10 cellular contexts compared by ENCODE assay signal in the genomic region with DNA sequence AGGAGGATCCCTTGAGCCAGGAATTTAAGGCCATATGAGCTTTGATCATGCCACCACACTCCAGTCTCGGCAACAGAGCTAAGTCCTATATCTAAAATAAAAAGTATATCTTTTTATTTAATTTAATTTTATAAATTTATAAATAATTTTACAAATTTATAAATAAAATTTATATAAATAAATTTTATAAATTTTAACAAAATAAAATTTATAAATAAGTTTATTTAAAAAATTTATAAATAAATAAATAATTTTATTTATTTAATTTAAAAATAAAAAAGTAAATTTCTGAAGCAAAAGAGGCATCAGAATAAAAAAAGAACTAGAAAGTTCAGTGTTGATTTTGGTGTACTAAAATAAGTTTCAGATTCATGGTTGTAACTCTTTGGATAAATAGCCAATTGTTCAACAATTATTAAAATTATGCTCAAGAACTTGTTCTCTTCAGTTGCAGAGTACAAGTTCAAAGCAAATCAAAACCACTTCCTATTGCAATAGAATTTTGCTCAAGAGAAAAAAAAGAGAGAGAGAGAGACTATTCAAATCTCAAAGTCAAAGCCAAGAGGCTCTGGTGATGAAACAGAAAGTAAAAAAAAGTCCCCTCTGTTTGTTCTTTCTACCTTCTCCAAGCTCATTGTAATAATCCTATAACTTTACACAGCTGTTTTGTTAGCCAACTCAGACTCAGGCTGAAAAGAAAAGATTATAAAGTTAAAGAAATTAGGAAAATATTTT.
A peak's percentile ranks its signal among the peaks of the same experiment; 100 is the strongest.
DNase-seq lines count a peak whose midpoint lies in the region; ATAC-seq and TF ChIP-seq lines count a peak whose summit lies in the region.
"Had no signal": no experiment of that assay in that cellular context is flagged by ENCODE, and none has a peak within 500 bp of the region (broad histone marks: within the 10 kb centered on the region; RNA-seq: fewer than 3 reads in every experiment).

No MANE protein-coding gene starts in this region.

- H3K27me3 ChIP-seq in CD4-positive, CD25-positive, alpha-beta regulatory T cell (ENCODE audit: control insufficient read depth, insufficient read depth, low read length) = no peaks in the 10 kb centered on the region
- no peaks in the 10 kb centered on the region for H3K27me3 ChIP-seq in neural progenitor cell

- no peak overlapping the region for H2AFZ ChIP-seq in neural progenitor cell (replicated peaks)

- H3K9me3 Mint-ChIP-seq in CD4-positive, CD25-positive, alpha-beta regulatory T cell = peaks cover 0 to 14% (median 3%) of the 10 kb centered on the region in 7 donors
- H3K9me3 Mint-ChIP-seq in neural progenitor cell = no peaks in the 10 kb centered on the region
- H3K9me3 Mint-ChIP-seq in activated naive CD4-positive, alpha-beta T cell treated with anti-CD3 and anti-CD28 coated beads for 36 hours = peaks cover 8% of the 10 kb centered on the region

- H3K4me3 ChIP-seq in CD4-positive, CD25-positive, alpha-beta regulatory T cell (ENCODE audit: low read depth, low read length) = no peak overlapping the region
- H3K4me3 ChIP-seq in SK-N-MC = peak overlapping the region; percentile 30
- H3K4me3 ChIP-seq in neural progenitor cell = no peak overlapping the region
- H3K4me3 ChIP-seq: skin epidermis had no signal

- no peaks in the 10 kb centered on the region for H4K20me1 ChIP-seq in neural progenitor cell (ENCODE audit: low read depth)

- no peak overlapping the region for H3K4me3 Mint-ChIP-seq in CD4-positive, CD25-positive, alpha-beta regulatory T cell
- no peak overlapping the region for H3K4me3 Mint-ChIP-seq in neural progenitor cell
- H3K4me3 Mint-ChIP-seq in activated naive CD4-positive, alpha-beta T cell treated with anti-CD3 and anti-CD28 coated beads for 36 hours = no peak overlapping the region
- H3K4me3 Mint-ChIP-seq: CD8-positive, alpha-beta memory T cell had no signal

- H3K4me1 ChIP-seq in CD4-positive, CD25-positive, alpha-beta regulatory T cell (ENCODE audit: control insufficient read depth, insufficient read depth, low read length, poor library complexity, severe bottlenecking) = no peaks in the 10 kb centered on the region
- no peaks in the 10 kb centered on the region for H3K4me1 ChIP-seq in neural progenitor cell

- H3K79me2 ChIP-seq in neural progenitor cell (ENCODE audit: low read depth) = no peaks in the 10 kb centered on the region

- no peaks in the 10 kb centered on the region for H3K36me3 ChIP-seq in CD4-positive, CD25-positive, alpha-beta regulatory T cell (ENCODE audit: control insufficient read depth, insufficient read depth, low read length)
- H3K36me3 ChIP-seq in SK-N-MC (ENCODE audit: insufficient read depth, low read length) (no peaks in the 10 kb centered on the region), neural progenitor cell (no peaks in the 10 kb centered on the region)

- no peaks in the 10 kb centered on the region for H3K4me1 Mint-ChIP-seq in CD4-positive, CD25-positive, alpha-beta regulatory T cell
- H3K4me1 Mint-ChIP-seq in neural progenitor cell = no peaks in the 10 kb centered on the region
- H3K4me1 Mint-ChIP-seq in activated naive CD4-positive, alpha-beta T cell treated with anti-CD3 and anti-CD28 coated beads for 36 hours (ENCODE audit: low read depth) = no peaks in the 10 kb centered on the region
- H3K4me1 Mint-ChIP-seq: CD8-positive, alpha-beta memory T cell had no signal

- no peaks in the 10 kb centered on the region for H3K36me3 Mint-ChIP-seq in CD4-positive, CD25-positive, alpha-beta regulatory T cell
- no peaks in the 10 kb centered on the region for H3K36me3 Mint-ChIP-seq in neural progenitor cell
- no peaks in the 10 kb centered on the region for H3K36me3 Mint-ChIP-seq in activated naive CD4-positive, alpha-beta T cell treated with anti-CD3 and anti-CD28 coated beads for 36 hours (ENCODE audit: low read depth)
- H3K36me3 Mint-ChIP-seq: CD8-positive, alpha-beta memory T cell had no signal

- H3K4me2 ChIP-seq in neural progenitor cell = no peak overlapping the region

- peaks cover 0 to 3% of the 10 kb centered on the region in 2 experiments for H3K9me3 ChIP-seq in CD4-positive, CD25-positive, alpha-beta regulatory T cell (ENCODE audit: control insufficient read depth in 2 of 2, low read length in 2 of 2)
- H3K9me3 ChIP-seq in SK-N-MC (ENCODE audit: low read depth, low read length) (no peaks in the 10 kb centered on the region), neural progenitor cell (ENCODE audit: low read depth) (no peaks in the 10 kb centered on the region)

- DNase-seq in CD4-positive, CD25-positive, alpha-beta regulatory T cell = peak in 2 of 3 donors; percentile 3 to 15
- DNase-seq in SK-N-MC (ENCODE audit: low read depth, low spot score) (no peak), neural progenitor cell (ENCODE audit: low spot score) (no peak), NCI-H2227 treated with DMSO at 0.1 percent for 48 hours (lab: John Stamatoyannopoulos, UW) (no peak)
- DNase-seq in stimulated activated CD4-positive, alpha-beta T cell treated with anti-CD3 and anti-CD28 coated beads, Interleukin-4, amount 100 ng/mL, for 1 hour = no peak
- no peak for DNase-seq in activated naive CD4-positive, alpha-beta T cell treated with anti-CD3 and anti-CD28 coated beads for 36 hours

- no peak overlapping the region for H3K9ac ChIP-seq in SK-N-MC (ENCODE audit: insufficient read length)
- H3K9ac ChIP-seq in neural progenitor cell = no peak overlapping the region

- TF ChIP-seq CTCF in neural progenitor cell (IDR thresholded peaks at IDR 0.05) = no peak

- no peaks in the 10 kb centered on the region for H3F3A ChIP-seq in neural progenitor cell (ENCODE audit: low read depth)

- H3K27ac Mint-ChIP-seq in CD4-positive, CD25-positive, alpha-beta regulatory T cell = no peak overlapping the region
- H3K27ac Mint-ChIP-seq in neural progenitor cell = no peak overlapping the region
- H3K27ac Mint-ChIP-seq in activated naive CD4-positive, alpha-beta T cell treated with anti-CD3 and anti-CD28 coated beads for 36 hours = no peak overlapping the region
- H3K27ac Mint-ChIP-seq: CD8-positive, alpha-beta memory T cell had no signal

- H3K27me3 Mint-ChIP-seq in CD4-positive, CD25-positive, alpha-beta regulatory T cell = no peaks in the 10 kb centered on the region
- no peaks in the 10 kb centered on the region for H3K27me3 Mint-ChIP-seq in neural progenitor cell (ENCODE audit: insufficient read depth, low read depth)
- no peaks in the 10 kb centered on the region for H3K27me3 Mint-ChIP-seq in activated naive CD4-positive, alpha-beta T cell treated with anti-CD3 and anti-CD28 coated beads for 36 hours (ENCODE audit: low read depth)
- H3K27me3 Mint-ChIP-seq: CD8-positive, alpha-beta memory T cell had no signal

- CTCF ChIA-PET in activated naive CD4-positive, alpha-beta T cell treated with anti-CD3 and anti-CD28 coated beads for 36 hours (lab: Charles Lee) = interaction anchor here (0.5 kb wide), 1 partner anchor 258 kb away, joined by 3 read pairs; no protein-coding TSS in a partner anchor

- H3K27ac ChIP-seq in CD4-positive, CD25-positive, alpha-beta regulatory T cell (ENCODE audit: insufficient read depth, low read length, poor library complexity, severe bottlenecking) = no peak overlapping the region
- H3K27ac ChIP-seq in SK-N-MC (peak overlapping the region; percentile 81), neural progenitor cell (no peak overlapping the region)
- H3K27ac ChIP-seq: skin epidermis had no signal

- intact Hi-C loops in activated naive CD4-positive, alpha-beta T cell treated with anti-CD3 and anti-CD28 coated beads for 36 hours (cut with micrococcal nuclease) = no loop called here

- ATAC-seq in CD4-positive, CD25-positive, alpha-beta regulatory T cell (ENCODE audit: low read depth in 2 of 2) = no peak
- ATAC-seq in GM19455 (IDR thresholded peaks at IDR 0.05; ENCODE audit: unreplicated experiment) (peak; percentile 91), HG03139 (IDR thresholded peaks at IDR 0.05; ENCODE audit: unreplicated experiment) (peak; percentile 73)

Comparison
In these comparisons a context has a peak if more than half of its experiments do, and no peak if none do; other contexts are left out.
1. ATAC-seq: peak in GM19455 (single experiment) and HG03139 (single experiment); none in CD4-positive, CD25-positive, alpha-beta regulatory T cell (0 of 2).
2. DNase-seq: peak in CD4-positive, CD25-positive, alpha-beta regulatory T cell (2 of 3); none in SK-N-MC (single experiment), neural progenitor cell (single experiment), NCI-H2227 treated with DMSO at 0.1 percent for 48 hours (single experiment), stimulated activated CD4-positive, alpha-beta T cell treated with anti-CD3 and anti-CD28 coated beads, Interleukin-4, amount 100 ng/mL, for 1 hour (single experiment) and activated naive CD4-positive, alpha-beta T cell treated with anti-CD3 and anti-CD28 coated beads for 36 hours (single experiment).